Comparison of ENCODE assay signal across 22 cellular contexts in the genomic region with DNA sequence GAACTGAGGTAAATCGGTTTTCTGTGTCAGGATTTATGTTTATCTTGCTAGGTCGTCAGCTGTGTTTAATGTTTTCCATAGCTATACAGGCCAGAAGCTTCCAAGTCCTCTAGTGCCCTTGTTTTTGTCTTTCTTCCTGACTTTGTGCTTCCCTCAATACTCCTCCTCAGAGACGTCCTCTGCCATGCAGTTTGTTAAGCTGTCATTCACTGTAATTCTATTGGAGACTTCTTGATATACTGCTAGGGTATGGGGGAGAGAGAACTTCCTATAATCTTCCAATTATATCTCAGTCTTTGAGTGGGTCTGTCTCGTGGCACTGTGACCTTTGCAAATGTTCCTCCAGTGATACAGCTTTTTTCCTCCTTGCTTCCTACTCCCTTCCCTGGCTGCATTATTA.
DNase-seq lines count a peak whose midpoint lies in the region; ATAC-seq and TF ChIP-seq lines count a peak whose summit lies in the region.
"Had no signal": no experiment of that assay in that cellular context is flagged by ENCODE, and none has a peak within 500 bp of the region (broad histone marks: within the 10 kb centered on the region; RNA-seq: fewer than 3 reads in every experiment).

No MANE protein-coding gene starts in this region.

- no peaks in the 10 kb centered on the region for H3K27me3 ChIP-seq in cardiac muscle cell
- H3K27me3 ChIP-seq: BE2C, BLaER1 had no signal

- no peak for TF ChIP-seq CTCF in cardiac muscle cell (IDR thresholded peaks at IDR 0.05; ENCODE audit: low read depth, low read length)

- H3K4me3 ChIP-seq in cardiac muscle cell = no peak overlapping the region
- H3K4me3 ChIP-seq: BLaER1, GM12878 had no signal

- H3K4me1 ChIP-seq in cardiac muscle cell (ENCODE audit: low read depth) = peaks cover 7% of the 10 kb centered on the region
- H3K4me1 ChIP-seq: BE2C had no signal

- no peaks in the 10 kb centered on the region for H3K9me3 ChIP-seq in cardiac muscle cell (ENCODE audit: low read depth)
- H3K9me3 ChIP-seq: BE2C, BLaER1 had no signal

- intact Hi-C loops in left ventricle myocardium superior (cut with micrococcal nuclease) = no loop called here

- ATAC-seq in left ventricle myocardium superior (no peak), HG03442 (IDR thresholded peaks at IDR 0.05; ENCODE audit: unreplicated experiment) (no peak)
- ATAC-seq: GM12878 had no signal

- DNase-seq in cardiac muscle cell (ENCODE audit: low read depth in 1 of 2, low spot score in 1 of 2) (no peak), left ventricle myocardium superior (no peak), SK-N-DZ (ENCODE audit: low spot score) (peak; percentile 93), SIG-M5 treated with dmso at 0.1 percent for 504 hours (lab: John Stamatoyannopoulos, UW; ENCODE audit: unreplicated experiment) (no peak)
- DNase-seq: 8988T; ACHN; BE2C; C1 segment of cervical spinal cord; CD4-positive, alpha-beta memory T cell; CD4-positive, CD25-positive, alpha-beta regulatory T cell; CD8-positive, alpha-beta memory T cell; COR-L47; DMS 273 treated with DMSO at 0.1 percent for 48 hours; DMS153; DMS53; DMS79; DND-41; EL; GDM1 had no signal

- H3K36me3 ChIP-seq in cardiac muscle cell = no peaks in the 10 kb centered on the region
- H3K36me3 ChIP-seq: BE2C, BLaER1 had no signal

- H3K27ac ChIP-seq in cardiac muscle cell = peak overlapping the region; percentile 14
- H3K27ac ChIP-seq: BLaER1 had no signal
